ENCODE assay signal across 22 cellular contexts in genomic region chrX:70089575-70090297, GRCh38. TPM values are rescaled to one million over a fixed set of nuclear protein-coding genes. Genes with fewer than 3 reads are reported as not detected.
A peak's percentile ranks its signal among the peaks of the same experiment; 100 is the strongest.
DNase-seq lines count a peak whose midpoint lies in the region; ATAC-seq, FAIRE-seq and TF ChIP-seq lines count a peak whose summit lies in the region.
"Had no signal": no experiment of that assay in that cellular context is flagged by ENCODE, and none has a peak within 500 bp of the region (broad histone marks: within the 10 kb centered on the region; RNA-seq: fewer than 3 reads in every experiment).

No MANE protein-coding gene starts in this region.

- intact Hi-C loops in Caco-2 (cut with micrococcal nuclease; ENCODE audit: unreplicated experiment), result no loop called here
- intact Hi-C loops in endothelial cell of umbilical vein (cut with micrococcal nuclease), result loop anchor here (2.0 kb wide), 1 partner anchor 43 kb away; no protein-coding TSS in a partner anchor
- intact Hi-C loops in CD14-positive monocyte (cut with micrococcal nuclease), result loop anchor here in 1 of 2 donors (10.0 kb wide), 1 partner anchor 555 kb away; no protein-coding TSS in a partner anchor
- intact Hi-C loops in left colon (cut with DNase I, micrococcal nuclease), result loop anchor here in 1 of 2 donors (10.0 kb wide), 1 partner anchor 555 kb away; no protein-coding TSS in a partner anchor

- POLR2A ChIA-PET in Caco-2 (lab: Charles Lee) (no interaction called here), endothelial cell of umbilical vein (lab: Charles Lee) (no interaction called here)

- H3K4me3 Mint-ChIP-seq in Caco-2 (ENCODE audit: unreplicated experiment) (no peak overlapping the region), CD14-positive monocyte (peak overlapping the region in 1 of 2 donors; percentile 25)
- H3K4me3 Mint-ChIP-seq: natural killer cell treated with Interleukin-12 subunit alpha and Interleukin-12 subunit beta and Interleukin-15 and Interleukin-18, amount 100 ng/mL, for 72 hours had no signal

- no peaks in the 10 kb centered on the region for H3K9me3 Mint-ChIP-seq in Caco-2 (ENCODE audit: unreplicated experiment)
- H3K9me3 Mint-ChIP-seq in CD14-positive monocyte, result no peaks in the 10 kb centered on the region
- H3K9me3 Mint-ChIP-seq: natural killer cell treated with Interleukin-12 subunit alpha and Interleukin-12 subunit beta and Interleukin-15 and Interleukin-18, amount 100 ng/mL, for 72 hours had no signal

- H3K9me3 ChIP-seq in Caco-2, result no peaks in the 10 kb centered on the region
- no peaks in the 10 kb centered on the region for H3K9me3 ChIP-seq in endothelial cell of umbilical vein (replicated peaks; ENCODE audit: control insufficient read depth, insufficient read depth, low read length)
- H3K9me3 ChIP-seq: stomach, upper lobe of right lung had no signal

- no peak overlapping the region for H3K27ac ChIP-seq in endothelial cell of umbilical vein (ENCODE audit: insufficient read depth, low read depth, low read length)
- H3K27ac ChIP-seq: stomach, upper lobe of right lung had no signal

- no peak overlapping the region for H3K9ac ChIP-seq in endothelial cell of umbilical vein (replicated peaks; ENCODE audit: extremely low read depth, insufficient read depth, low read length)

- H3K27me3 Mint-ChIP-seq in Caco-2 (ENCODE audit: insufficient read depth, unreplicated experiment), result peaks cover 4% of the 10 kb centered on the region
- peaks cover 3 to 5% (median 3%) of the 10 kb centered on the region in 3 donors for H3K27me3 Mint-ChIP-seq in CD14-positive monocyte (ENCODE audit: low read depth in 3 of 3)

- no peak for TF ChIP-seq POLR2A in endothelial cell of umbilical vein (IDR thresholded peaks at IDR 0.05; ENCODE audit: low read depth, low read length)

- H3K36me3 Mint-ChIP-seq in Caco-2 (ENCODE audit: insufficient read depth, unreplicated experiment) (no peaks in the 10 kb centered on the region), CD14-positive monocyte (no peaks in the 10 kb centered on the region)
- H3K36me3 Mint-ChIP-seq: natural killer cell treated with Interleukin-12 subunit alpha and Interleukin-12 subunit beta and Interleukin-15 and Interleukin-18, amount 100 ng/mL, for 72 hours had no signal

- FAIRE-seq in endothelial cell of umbilical vein (lab: Jason Lieb, UNC), result peak; percentile 94
- FAIRE-seq: endometrium had no signal

- H4K20me1 ChIP-seq in endothelial cell of umbilical vein (replicated peaks; ENCODE audit: control insufficient read depth, extremely low read depth, insufficient read depth, low read length), result no peaks in the 10 kb centered on the region

- no peak for DNase-seq in Caco-2
- peak; percentile 4 for DNase-seq in M059J (ENCODE audit: low read depth)
- peak; percentile 41 for DNase-seq in endothelial cell of umbilical vein (ENCODE audit: low read depth, low spot score)
- DNase-seq in myocyte (ENCODE audit: low read depth), result peak; percentile 9
- DNase-seq in CD14-positive monocyte (ENCODE audit: low spot score), result no peak
- no peak for DNase-seq in left colon
- DNase-seq in RPMI8226, result no peak
- DNase-seq: activated CD4-positive, alpha-beta T cell treated with anti-CD3 and anti-CD28 coated beads, Interleukin-2, amount 50 U/mL, for 4 hours; activated naive CD4-positive, alpha-beta T cell; activated T-cell treated with anti-CD3 and anti-CD28 coated beads for 4 hours; AML-193; amygdala; NCI-H2081; posterior cingulate gyrus; stomach; upper lobe of right lung had no signal

- dilution Hi-C loops in endothelial cell of umbilical vein (cut with MboI; ENCODE audit: extremely low pct_ligation_motif_present, low sequenced_read_pairs), result no loop called here

- ATAC-seq in GM21367 (IDR thresholded peaks at IDR 0.05; ENCODE audit: unreplicated experiment), result no peak
- ATAC-seq in left colon, result no peak
- ATAC-seq: Right ventricle myocardium inferior, upper lobe of right lung had no signal

- BruUV-seq in Caco-2 (replicated peaks; lab: Mats Ljungman, UMichigan) (no TSS peak), endothelial cell of umbilical vein (replicated peaks; lab: Mats Ljungman, UMichigan) (no TSS peak)

- H3K4me3 ChIP-seq in Caco-2 (ENCODE audit: low read depth, low read length) (no peak overlapping the region), endothelial cell of umbilical vein (replicated peaks in 1 of 3; ENCODE audit: insufficient read depth in 1 of 3, low read depth in 1 of 3, low read length in 3 of 3) (no peak overlapping the region)
- H3K4me3 ChIP-seq: stomach, upper lobe of right lung had no signal

- no peaks in the 10 kb centered on the region for H3K36me3 ChIP-seq in Caco-2 (ENCODE audit: control insufficient read depth, insufficient read depth, low read length)
- H3K36me3 ChIP-seq in endothelial cell of umbilical vein (ENCODE audit: control insufficient read depth in 2 of 2, extremely low read depth in 1 of 2, insufficient read depth in 2 of 2, low read length in 2 of 2), result no peaks in the 10 kb centered on the region
- H3K36me3 ChIP-seq: stomach, upper lobe of right lung had no signal

- peak overlapping the region; percentile 6 for H3K27ac Mint-ChIP-seq in Caco-2 (ENCODE audit: unreplicated experiment)
- H3K27ac Mint-ChIP-seq in CD14-positive monocyte, result no peak overlapping the region
- H3K27ac Mint-ChIP-seq: natural killer cell treated with Interleukin-12 subunit alpha and Interleukin-12 subunit beta and Interleukin-15 and Interleukin-18, amount 100 ng/mL, for 72 hours had no signal

- H3K4me1 ChIP-seq in Caco-2 (no peaks in the 10 kb centered on the region), endothelial cell of umbilical vein (ENCODE audit: control insufficient read depth, extremely low read depth, insufficient read depth, low read length) (peaks cover 29% of the 10 kb centered on the region)
- H3K4me1 ChIP-seq: upper lobe of right lung had no signal

- H3K4me1 Mint-ChIP-seq in Caco-2 (ENCODE audit: low read depth, unreplicated experiment) (no peaks in the 10 kb centered on the region), CD14-positive monocyte (no peaks in the 10 kb centered on the region)

- H3K27me3 ChIP-seq in Caco-2 (replicated peaks; ENCODE audit: control insufficient read depth, insufficient read depth, low read length) (no peaks in the 10 kb centered on the region), endothelial cell of umbilical vein (ENCODE audit: control insufficient read depth in 2 of 2, insufficient read depth in 2 of 2, low read length in 2 of 2) (no peaks in the 10 kb centered on the region)
- H3K27me3 ChIP-seq: stomach, upper lobe of right lung had no signal

- H3K9me1 ChIP-seq in endothelial cell of umbilical vein (replicated peaks; ENCODE audit: control insufficient read depth, extremely low read depth, insufficient read depth, low read length), result no peaks in the 10 kb centered on the region

- TF ChIP-seq CTCF in Caco-2 (IDR thresholded peaks at IDR 0.05; ENCODE audit: insufficient read depth in 1 of 2, low read depth in 1 of 2, low read length in 1 of 2, severe bottlenecking in 1 of 2, unreplicated experiment in 1 of 2), result no peak
- TF ChIP-seq CTCF in endothelial cell of umbilical vein (IDR thresholded peaks at IDR 0.05; ENCODE audit: extremely low read depth in 1 of 2, insufficient read depth in 1 of 2, low read depth in 1 of 2, low read length in 2 of 2), result no peak
- no peak for TF ChIP-seq CTCF in CD14-positive monocyte (IDR thresholded peaks at IDR 0.05)

- H3K4me2 ChIP-seq in endothelial cell of umbilical vein (ENCODE audit: insufficient read depth, low read length), result peak overlapping the region; percentile 31

- CTCF ChIA-PET in Caco-2 (lab: Charles Lee), result no interaction called here
- CTCF ChIA-PET in endothelial cell of umbilical vein (lab: Charles Lee), result no interaction called here

- peak overlapping the region; percentile 72 for H2AFZ ChIP-seq in endothelial cell of umbilical vein (ENCODE audit: low read depth, low read length)

- no peaks in the 10 kb centered on the region for H3K79me2 ChIP-seq in endothelial cell of umbilical vein (ENCODE audit: control insufficient read depth, insufficient read depth, low read length)

RNA-seq across cellular contexts. Expression of gene OTUD6A, which starts 27.5 kb away (rescaled TPM):
- total RNA-seq in Caco-2 (2022), result not detected in 2 replicates
- not detected in 2 replicates for total RNA-seq in M059J (2014; rRNA removed; shearing (Covaris generic))
- not detected in 2 replicates for total RNA-seq in endothelial cell of umbilical vein
- not detected in 2 replicates for polyA plus RNA-seq in endothelial cell of umbilical vein
- not detected in 2 replicates for polyA plus RNA-seq in endothelial cell of umbilical vein (2011; cell fraction: cytosol; rRNA removed)
- polyA plus RNA-seq in endothelial cell of umbilical vein (2011; cell fraction: nucleus; rRNA removed), result not detected in 2 replicates
- polyA plus RNA-seq in endothelial cell of umbilical vein (2012), result not detected in 2 replicates
- polyA minus RNA-seq in endothelial cell of umbilical vein, result not detected in 2 replicates
- not detected for polyA minus RNA-seq in endothelial cell of umbilical vein (2011; cell fraction: cytosol; rRNA and poly(A)+ RNA removed)
- not detected in 2 replicates for polyA minus RNA-seq in endothelial cell of umbilical vein (2011; cell fraction: nucleus; rRNA and poly(A)+ RNA removed)
- not detected in 2 replicates for total RNA-seq in myocyte
- not detected for polyA plus RNA-seq in myocyte (2012)
- not detected for polyA plus RNA-seq in CD14-positive monocyte
- total RNA-seq in left colon, result not detected
- total RNA-seq: glomerular endothelial cell; natural killer cell treated with Interleukin-12 subunit alpha and Interleukin-12 subunit beta and Interleukin-15 and Interleukin-18, amount 100 ng/mL, for 72 hours; NCI-H460; Right ventricle myocardium inferior; stomach; upper lobe of right lung had no signal
- polyA plus RNA-seq: stomach had no signal

RNA-seq across cellular contexts. Expression of gene AWAT2, which starts 40.0 kb away (rescaled TPM):
- not detected in 2 replicates for total RNA-seq in Caco-2 (2022)
- total RNA-seq in M059J (2014; rRNA removed; shearing (Covaris generic)), result not detected in 2 replicates
- 0.20 and 0.21 TPM in 2 replicates for total RNA-seq in endothelial cell of umbilical vein
- 0.22 and 0.29 TPM in 2 replicates for polyA plus RNA-seq in endothelial cell of umbilical vein
- 0.14 and 0.17 TPM in 2 replicates for polyA plus RNA-seq in endothelial cell of umbilical vein (2011; cell fraction: cytosol; rRNA removed)
- 0.47 and 0.73 TPM in 2 replicates for polyA plus RNA-seq in endothelial cell of umbilical vein (2011; cell fraction: nucleus; rRNA removed)
- not detected in 2 replicates for polyA plus RNA-seq in endothelial cell of umbilical vein (2012)
- polyA minus RNA-seq in endothelial cell of umbilical vein, result not detected in 2 replicates
- polyA minus RNA-seq in endothelial cell of umbilical vein (2011; cell fraction: cytosol; rRNA and poly(A)+ RNA removed), result not detected
- not detected in 2 replicates for polyA minus RNA-seq in endothelial cell of umbilical vein (2011; cell fraction: nucleus; rRNA and poly(A)+ RNA removed)
- not detected in 2 replicates for total RNA-seq in myocyte
- polyA plus RNA-seq in myocyte (2012), result not detected
- polyA plus RNA-seq in CD14-positive monocyte, result not detected
- total RNA-seq in left colon, result not detected
- total RNA-seq: glomerular endothelial cell; natural killer cell treated with Interleukin-12 subunit alpha and Interleukin-12 subunit beta and Interleukin-15 and Interleukin-18, amount 100 ng/mL, for 72 hours; NCI-H460; Right ventricle myocardium inferior; stomach had no signal
- polyA plus RNA-seq: stomach had no signal

RNA-seq across cellular contexts. Expression of gene IGBP1, which starts 43.5 kb away (rescaled TPM):
- total RNA-seq in Caco-2 (2022), result 41.6 and 44.7 TPM in 2 replicates
- 98.8 and 107 TPM in 2 replicates for total RNA-seq in M059J (2014; rRNA removed; shearing (Covaris generic))
- 38.1 and 40.4 TPM in 2 replicates for total RNA-seq in endothelial cell of umbilical vein
- 38.4 and 39.5 TPM in 2 replicates for polyA plus RNA-seq in endothelial cell of umbilical vein
- polyA plus RNA-seq in endothelial cell of umbilical vein (2011; cell fraction: cytosol; rRNA removed), result 73.4 and 79.6 TPM in 2 replicates
- polyA plus RNA-seq in endothelial cell of umbilical vein (2011; cell fraction: nucleus; rRNA removed), result 33.1 and 34.8 TPM in 2 replicates
- polyA plus RNA-seq in endothelial cell of umbilical vein (2012), result 48.3 and 55.9 TPM in 2 replicates
- 29.7 and 29.8 TPM in 2 replicates for polyA minus RNA-seq in endothelial cell of umbilical vein
- 30.3 TPM for polyA minus RNA-seq in endothelial cell of umbilical vein (2011; cell fraction: cytosol; rRNA and poly(A)+ RNA removed)
- polyA minus RNA-seq in endothelial cell of umbilical vein (2011; cell fraction: nucleus; rRNA and poly(A)+ RNA removed), result 12.5 and 13.6 TPM in 2 replicates
- total RNA-seq in myocyte, result 49.9 and 52.3 TPM in 2 replicates
- polyA plus RNA-seq in myocyte (2012), result 37.0 TPM
- 10 to 100 TPM; 55.7 to 56.8 TPM for polyA plus RNA-seq in CD14-positive monocyte
- 10 to 100 TPM; 64.0 to 85.0 TPM for total RNA-seq in left colon

Comparison
In these comparisons a context has a peak if more than half of its experiments do, and no peak if none do; other contexts are left out.
1. DNase-seq: peak in M059J (single experiment), endothelial cell of umbilical vein (single experiment) and myocyte (single experiment); none in Caco-2 (0 of 2), CD14-positive monocyte (single experiment), left colon (0 of 2) and RPMI8226 (single experiment).